In the genomic region with DNA sequence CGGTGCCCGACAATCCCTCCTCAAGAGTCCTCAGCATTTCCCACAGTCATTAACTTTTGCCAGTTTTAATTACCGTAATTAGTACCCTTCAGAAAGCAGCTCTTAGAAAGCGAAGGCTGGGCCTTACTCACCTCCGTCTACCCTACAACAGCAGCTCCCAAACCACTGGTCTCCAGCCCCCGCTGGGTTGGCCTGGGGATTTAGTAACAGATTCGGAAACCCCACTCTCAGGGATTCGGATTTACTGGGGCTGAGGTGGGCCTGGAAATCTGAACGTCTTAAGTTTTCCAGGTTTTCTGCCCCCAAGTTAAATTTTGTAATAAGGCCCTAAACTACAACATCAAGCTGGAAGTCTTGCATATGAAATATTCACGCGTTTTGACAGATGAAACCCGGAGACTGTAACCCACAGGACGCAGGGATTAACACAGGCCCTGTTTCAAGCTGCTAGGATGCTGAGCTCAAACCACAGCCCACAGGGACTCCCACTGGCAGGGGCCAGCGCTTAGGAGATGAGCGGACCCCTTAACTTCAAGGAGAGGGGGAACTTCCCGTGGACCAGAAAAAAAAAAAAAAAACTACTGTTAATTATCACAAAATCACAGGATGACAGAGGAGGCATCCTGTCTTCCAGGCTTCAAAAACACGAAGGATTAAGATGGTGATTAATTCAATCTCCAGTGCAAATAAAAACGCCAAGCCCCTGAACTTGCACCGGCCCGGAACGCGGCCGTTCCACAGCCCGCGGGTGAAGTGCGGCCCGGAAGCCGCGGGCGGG, we compare ENCODE assay signal across 8 cellular contexts. TPM values are rescaled to one million over a fixed set of nuclear protein-coding genes. Genes with fewer than 3 reads are reported as not detected.
DNase-seq lines count a peak whose midpoint lies in the region; ATAC-seq, FAIRE-seq and TF ChIP-seq lines count a peak whose summit lies in the region.

No MANE protein-coding gene starts in this region.

- H3K4me3 Mint-ChIP-seq in naive thymus-derived CD8-positive, alpha-beta T cell, result peak overlapping the region; percentile 80 to 95 (median 88)

- TF ChIP-seq CTCF in A673 (conservative IDR thresholded peaks at IDR 0.05; ENCODE audit: low read depth, low read length), result no peak

- H3K27ac ChIP-seq in A673 (ENCODE audit: low read depth, low read length, poor library complexity, severe bottlenecking), result peak overlapping the region; percentile 91
- peak overlapping the region; percentile 52; the same call in 1 of the 2 replicates for H3K27ac ChIP-seq in SJCRH30
- peak overlapping the region; percentile 88 for H3K27ac ChIP-seq in effector memory CD4-positive, alpha-beta T cell (ENCODE audit: insufficient read depth, low read length, poor library complexity, severe bottlenecking)

- H3K9me3 ChIP-seq in A673 (ENCODE audit: low read depth, low read length, poor library complexity, severe bottlenecking) (no peaks in the 10 kb centered on the region), SJCRH30 (replicated peaks) (peaks cover 5% of the 10 kb centered on the region; the same call in 1 of the 2 replicates)
- H3K9me3 ChIP-seq in effector memory CD4-positive, alpha-beta T cell (ENCODE audit: control insufficient read depth, low read length), result no peaks in the 10 kb centered on the region

- H3K27me3 Mint-ChIP-seq in naive thymus-derived CD8-positive, alpha-beta T cell, result no peaks in the 10 kb centered on the region

- H3K36me3 Mint-ChIP-seq in naive thymus-derived CD8-positive, alpha-beta T cell, result peaks cover 0 to 16% (median 0%) of the 10 kb centered on the region in 3 donors

- FAIRE-seq in GM12892 (lab: Jason Lieb, UNC), result peak; percentile 30

- BruUV-seq in A673 (replicated peaks; lab: Mats Ljungman, UMichigan), result TSS peak; percentile 35

- DNase-seq in A673 (ENCODE audit: low spot score) (peak; percentile 19), GM12892 (ENCODE audit: insufficient read length) (no peak), SJCRH30 (peak; percentile 52 to 65), NCI-H1694 (lab: John Stamatoyannopoulos, UW) (no peak)
- DNase-seq in effector memory CD4-positive, alpha-beta T cell, result peak in 1 of 3 donors; percentile 10
- peak in 6 of 10 donors; percentile 3 to 40 (median 22) for DNase-seq in naive thymus-derived CD8-positive, alpha-beta T cell

- CTCF ChIA-PET in A673 (lab: Charles Lee), result interaction anchor here (0.6 kb wide), 1 partner anchor 19 kb away, joined by 4 read pairs; no protein-coding TSS in a partner anchor

- peak overlapping the region; percentile 83 to 96 (median 92) for H3K27ac Mint-ChIP-seq in naive thymus-derived CD8-positive, alpha-beta T cell

- H3K36me3 ChIP-seq in A673 (ENCODE audit: insufficient read depth, low read length, poor library complexity, severe bottlenecking) (no peaks in the 10 kb centered on the region), SJCRH30 (peaks cover 4% of the 10 kb centered on the region; the same call in 1 of the 2 replicates)
- no peaks in the 10 kb centered on the region for H3K36me3 ChIP-seq in effector memory CD4-positive, alpha-beta T cell (ENCODE audit: control insufficient read depth, insufficient read depth, low read length)

- H3K4me1 Mint-ChIP-seq in naive thymus-derived CD8-positive, alpha-beta T cell, result peaks cover 25 to 62% (median 50%) of the 10 kb centered on the region in 4 donors

- TF ChIP-seq POLR2A in GM12892 (IDR thresholded peaks at IDR 0.05; ENCODE audit: low read depth, low read length), result no peak

- ATAC-seq in naive thymus-derived CD8-positive, alpha-beta T cell, result peak in 1 of 2 donors; percentile 14
- ATAC-seq in GM18520 (IDR thresholded peaks at IDR 0.05; ENCODE audit: unreplicated experiment) (no peak), GM21390 (IDR thresholded peaks at IDR 0.05; ENCODE audit: unreplicated experiment) (no peak)

- POLR2A ChIA-PET in A673 (lab: Charles Lee; ENCODE audit: low non-redundant PET), result no interaction called here
- POLR2A ChIA-PET in naive thymus-derived CD8-positive, alpha-beta T cell (lab: Charles Lee), result interaction anchor here (0.6 to 3.0 kb wide), 7 partner anchors 9 to 201 kb away, joined by 3 to 17 read pairs (median 5); a partner anchor contains a TSS

- H3K27me3 ChIP-seq in A673 (replicated peaks; ENCODE audit: insufficient read depth, low read depth, low read length, poor library complexity), result no peaks in the 10 kb centered on the region
- no peaks in the 10 kb centered on the region for H3K27me3 ChIP-seq in SJCRH30
- no peaks in the 10 kb centered on the region for H3K27me3 ChIP-seq in effector memory CD4-positive, alpha-beta T cell (replicated peaks; ENCODE audit: control insufficient read depth, insufficient read depth, low read length, poor library complexity, severe bottlenecking)

- intact Hi-C loops in A673 (cut with micrococcal nuclease; ENCODE audit: unreplicated experiment), result no loop called here

- peaks cover 21% of the 10 kb centered on the region for H3K4me1 ChIP-seq in A673 (ENCODE audit: insufficient read depth, low read length, poor library complexity, severe bottlenecking)
- H3K4me1 ChIP-seq in SJCRH30, result no peaks in the 10 kb centered on the region
- peaks cover 22% of the 10 kb centered on the region for H3K4me1 ChIP-seq in effector memory CD4-positive, alpha-beta T cell (ENCODE audit: control insufficient read depth, insufficient read depth, low read length, poor library complexity, severe bottlenecking)

- H3K4me3 ChIP-seq in A673 (ENCODE audit: low read depth, low read length, poor library complexity, severe bottlenecking) (peak overlapping the region; percentile 92), SJCRH30 (peak overlapping the region; percentile 95)
- peak overlapping the region; percentile 51 for H3K4me3 ChIP-seq in effector memory CD4-positive, alpha-beta T cell (ENCODE audit: insufficient read depth, low read depth, low read length, poor library complexity, severe bottlenecking)

- H3K9me3 Mint-ChIP-seq in naive thymus-derived CD8-positive, alpha-beta T cell, result no peaks in the 10 kb centered on the region

RNA-seq across cellular contexts. Expression of a gene that starts 1.0 kb away (rescaled TPM):
- 65.1 and 71.6 TPM in 2 replicates for total RNA-seq in A673 (2021)
- 31.2 TPM for polyA plus RNA-seq in GM12892 (2012; ENCODE audit: missing spikeins)
- 59.8 and 71.1 TPM in 2 replicates for total RNA-seq in SJCRH30 (2014; rRNA removed; shearing (Covaris generic))
- total RNA-seq in naive thymus-derived CD8-positive, alpha-beta T cell, result 100 to 1,000 TPM in 1 of 2 experiments, 10 to 100 TPM in 1; 83.5 to 100 TPM
- polyA plus RNA-seq in naive thymus-derived CD8-positive, alpha-beta T cell, result 10 to 100 TPM; 39.1 to 42.1 (median 40.6) TPM

RNA-seq across cellular contexts. Expression of a gene that starts 37.3 kb away (rescaled TPM):
- 17.2 and 26.9 TPM in 2 replicates for total RNA-seq in A673 (2021)
- polyA plus RNA-seq in GM12892 (2012; ENCODE audit: missing spikeins), result 0.42 TPM
- 44.9 and 46.1 TPM in 2 replicates for total RNA-seq in SJCRH30 (2014; rRNA removed; shearing (Covaris generic))
- total RNA-seq in naive thymus-derived CD8-positive, alpha-beta T cell, result 1 to 10 TPM; 1.7 to 2.0 TPM
- polyA plus RNA-seq in naive thymus-derived CD8-positive, alpha-beta T cell, result 1 to 10 TPM in 1 of 3 donors, under 1 TPM in 1, not detected in 1; 0.33 to 2.0 TPM

RNA-seq across cellular contexts. Expression of a gene that starts 43.7 kb away (rescaled TPM):
- total RNA-seq in A673 (2021), result 6.1 and 8.6 TPM in 2 replicates
- not detected for polyA plus RNA-seq in GM12892 (2012; ENCODE audit: missing spikeins)
- total RNA-seq in SJCRH30 (2014; rRNA removed; shearing (Covaris generic)), result 10.4 and 10.5 TPM in 2 replicates
- total RNA-seq in naive thymus-derived CD8-positive, alpha-beta T cell, result not detected
- not detected for polyA plus RNA-seq in naive thymus-derived CD8-positive, alpha-beta T cell

Comparison
In these comparisons a context has a peak if more than half of its experiments do, and no peak if none do; other contexts are left out.
1. DNase-seq: peak in A673 (single experiment), SJCRH30 (2 of 2) and naive thymus-derived CD8-positive, alpha-beta T cell (6 of 10); none in GM12892 (single experiment) and NCI-H1694 (single experiment).
2. Peak in every context shown above with its lines, with median percentiles within 50 percentile points of each other: H3K27ac ChIP-seq and H3K4me3 ChIP-seq.